9 cellular contexts compared by ENCODE assay signal in the genomic region with DNA sequence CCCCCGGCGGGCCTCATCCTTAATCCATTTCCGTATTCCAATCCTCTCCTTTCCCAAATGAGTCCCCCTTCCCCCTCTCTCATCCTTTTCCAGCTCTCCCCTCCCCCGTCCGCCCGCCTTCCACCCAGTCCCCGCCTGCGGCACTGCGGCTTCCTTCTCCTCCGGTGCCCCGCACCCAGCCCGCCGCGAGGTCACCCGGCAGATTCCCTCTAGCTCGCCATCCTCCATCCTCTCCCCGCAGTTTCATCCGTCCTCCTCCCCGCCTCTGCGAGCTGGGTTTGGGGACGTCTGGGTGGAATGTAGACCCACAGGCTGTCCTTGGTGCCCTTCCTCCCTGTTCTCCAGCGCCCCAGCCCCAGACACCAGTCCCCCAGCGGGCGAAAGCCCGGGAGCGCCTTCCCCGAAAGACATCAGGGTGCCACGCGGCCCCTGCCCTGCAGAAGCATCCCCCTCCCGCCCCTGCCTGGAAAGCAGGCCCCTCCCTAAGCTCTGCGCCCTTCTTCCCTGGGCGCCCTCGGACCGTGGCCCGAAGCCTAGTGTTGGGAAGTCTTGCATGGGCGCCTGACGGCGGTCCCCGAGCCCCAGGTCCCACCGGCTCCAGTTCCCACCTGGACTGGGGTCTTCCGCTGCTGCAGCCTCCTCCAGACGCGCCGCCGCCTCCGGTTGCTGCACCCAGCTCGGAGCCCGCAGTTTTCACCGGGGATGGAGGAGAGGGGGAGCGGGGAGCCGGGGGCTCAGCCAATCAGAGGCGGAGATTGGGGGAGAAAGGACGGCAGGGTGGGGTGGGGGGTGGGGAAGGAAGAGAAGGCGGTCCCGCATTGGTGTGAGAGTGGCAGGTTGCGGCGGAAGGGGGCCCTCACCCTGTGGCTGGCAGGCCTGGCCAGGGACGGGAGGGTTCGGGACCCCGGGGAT. TPM values are rescaled to one million over a fixed set of nuclear protein-coding genes. Genes with fewer than 3 reads are reported as not detected.
A peak's percentile ranks its signal among the peaks of the same experiment; 100 is the strongest.
DNase-seq lines count a peak whose midpoint lies in the region; ATAC-seq and TF ChIP-seq lines count a peak whose summit lies in the region.
"Had no signal": no experiment of that assay in that cellular context is flagged by ENCODE, and none has a peak within 500 bp of the region (broad histone marks: within the 10 kb centered on the region; RNA-seq: fewer than 3 reads in every experiment).

A gene (minus strand): TSS at position 668 of the 912 bp plus-strand sequence. CDS start 2,267 bp downstream, outside the sequence.

- H3K4me1 ChIP-seq in duodenal mucosa (ENCODE audit: control insufficient read depth in 1 of 2, insufficient read depth in 2 of 2, low read length in 2 of 2) (no peaks in the 10 kb centered on the region), upper lobe of right lung (peaks cover 13% of the 10 kb centered on the region)

- DNase-seq in COR-L47 (lab: John Stamatoyannopoulos, UW) (peak; percentile 44), NCI-H446 (lab: John Stamatoyannopoulos, UW) (peak; percentile 37 to 64), mucosa of gallbladder (ENCODE audit: low spot score) (no peak), upper lobe of right lung (no peak), NOMO-1 treated with DMSO at 0.1 percent for 48 hours (lab: John Stamatoyannopoulos, UW; ENCODE audit: unreplicated experiment) (no peak)

- H3K27me3 ChIP-seq in duodenal mucosa (ENCODE audit: control insufficient read depth in 1 of 2, insufficient read depth in 2 of 2, low read length in 2 of 2) (peaks cover 26 to 46% of the 10 kb centered on the region in 2 donors), upper lobe of right lung (peaks cover 49% of the 10 kb centered on the region)

- no peak for TF ChIP-seq CTCF in upper lobe of right lung (IDR thresholded peaks at IDR 0.05)

- H3K36me3 ChIP-seq in duodenal mucosa (ENCODE audit: control insufficient read depth in 1 of 2, insufficient read depth in 2 of 2, low read length in 2 of 2): no peaks in the 10 kb centered on the region
- H3K36me3 ChIP-seq in upper lobe of right lung: no peaks in the 10 kb centered on the region

- ATAC-seq in upper lobe of right lung: no peak
- ATAC-seq in HG02588 (IDR thresholded peaks at IDR 0.05; ENCODE audit: unreplicated experiment): no peak
- ATAC-seq in GM18868 (IDR thresholded peaks at IDR 0.05; ENCODE audit: unreplicated experiment): no peak

- H3K4me3 ChIP-seq in duodenal mucosa (ENCODE audit: low read depth in 1 of 2, low read length in 2 of 2): peak within 1 kb of the TSS; percentile 52 to 57
- H3K4me3 ChIP-seq in upper lobe of right lung: peak within 1 kb of the TSS; percentile 39

- no peak within 1 kb of the TSS for H3K9ac ChIP-seq in duodenal mucosa (ENCODE audit: low read depth in 1 of 2, low read length in 2 of 2)

- H3K27ac ChIP-seq in duodenal mucosa (ENCODE audit: low read depth, low read length) (peak within 1 kb of the TSS; percentile 8), upper lobe of right lung (no peak within 1 kb of the TSS)

- intact Hi-C loops in upper lobe of right lung (cut with DNase I): no loop called here

- H3K9me3 ChIP-seq in duodenal mucosa (ENCODE audit: control insufficient read depth in 1 of 2, low read length in 2 of 2): no peaks in the 10 kb centered on the region
- H3K9me3 ChIP-seq in upper lobe of right lung: no peaks in the 10 kb centered on the region

RNA-seq across cellular contexts. Expression of the gene that starts here (rescaled TPM):
- total RNA-seq in mucosa of gallbladder: 17.8 TPM
- 7.8 TPM for total RNA-seq in upper lobe of right lung
- total RNA-seq: HT1080 had no signal

Comparison
In these comparisons a context has a peak if more than half of its experiments do, and no peak if none do; other contexts are left out.
1. DNase-seq: peak in COR-L47 (single experiment) and NCI-H446 (2 of 2); none in mucosa of gallbladder (single experiment), upper lobe of right lung (single experiment) and NOMO-1 treated with DMSO at 0.1 percent for 48 hours (single experiment).